23 cellular contexts compared by ENCODE assay signal in the genomic region with DNA sequence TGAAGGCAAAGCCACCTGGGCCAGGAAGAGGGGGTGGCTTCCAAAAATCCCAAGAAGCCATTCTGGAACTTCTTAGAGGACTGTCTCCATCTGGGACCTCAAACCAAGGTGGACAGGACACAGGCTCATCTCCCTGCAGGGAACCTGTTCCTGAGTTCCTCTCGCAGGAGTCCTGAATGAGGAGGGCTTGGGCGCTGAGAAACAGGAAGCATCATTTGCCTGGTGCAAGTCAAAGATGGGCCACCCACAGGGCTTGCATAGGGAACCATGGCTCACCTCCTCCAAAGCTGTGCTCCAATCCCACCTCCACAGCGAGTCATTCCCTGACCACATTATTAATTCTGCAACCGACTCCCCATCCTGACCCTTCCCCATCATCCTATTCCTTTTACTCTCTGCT.
"Had no signal": no experiment of that assay in that cellular context is flagged by ENCODE, and none has a peak within 500 bp of the region (broad histone marks: within the 10 kb centered on the region; RNA-seq: fewer than 3 reads in every experiment).

No MANE protein-coding gene starts in this region.

- ATAC-seq: gastroesophageal sphincter; left cardiac atrium; left ventricle myocardium superior; psoas muscle; right lobe of liver; stimulated activated memory B cell treated with anti-CD40 and anti-IgM and Interleukin-4, amounts not matched to agents 10 μg/mL and 1 μg/mL and 100 μg/mL, for 72 hours; stimulated activated naive CD8-positive, alpha-beta T cell treated with anti-CD3 and anti-CD28 coated beads, Interleukin-15, amount 100 ng/mL, for 72 hours had no signal

- H3K36me3 ChIP-seq: esophagus squamous epithelium, gastroesophageal sphincter, right lobe of liver, spleen, thoracic aorta, transverse colon had no signal

- H3K4me1 ChIP-seq: gastroesophageal sphincter, psoas muscle, right lobe of liver, spleen, transverse colon had no signal

- H3K27ac Mint-ChIP-seq: immature natural killer cell; nephron; stimulated activated memory B cell treated with anti-CD40 and anti-IgM and Interleukin-4, amounts not matched to agents 10 μg/mL and 1 μg/mL and 100 μg/mL, for 72 hours; stimulated activated naive CD8-positive, alpha-beta T cell treated with anti-CD3 and anti-CD28 coated beads, Interleukin-15, amount 100 ng/mL, for 72 hours had no signal

- H3K4me1 Mint-ChIP-seq: immature natural killer cell; naive B cell; stimulated activated memory B cell treated with anti-CD40 and anti-IgM and Interleukin-4, amounts not matched to agents 10 μg/mL and 1 μg/mL and 100 μg/mL, for 72 hours; stimulated activated naive CD8-positive, alpha-beta T cell treated with anti-CD3 and anti-CD28 coated beads, Interleukin-15, amount 100 ng/mL, for 72 hours had no signal

- H3K36me3 Mint-ChIP-seq: stimulated activated memory B cell treated with anti-CD40 and anti-IgM and Interleukin-4, amounts not matched to agents 10 μg/mL and 1 μg/mL and 100 μg/mL, for 72 hours had no signal

- DNase-seq: effector memory CD4-positive, alpha-beta T cell; esophagus squamous epithelium; foreskin fibroblast; immature natural killer cell; left cardiac atrium; left ventricle myocardium superior; mesenchymal stem cell; naive B cell; psoas muscle; retina; spleen; stimulated activated CD4-positive, alpha-beta T cell treated with anti-CD3 and anti-CD28 coated beads, Interleukin-15, amount 100 ng/mL, for 24 hours; stimulated activated CD4-positive, alpha-beta T cell treated with anti-CD3 and anti-CD28 coated beads, Interleukin-1b, Interleukin-23, amount 100 ng/mL, for 48 hours; stimulated activated CD4-positive, alpha-beta T cell treated with anti-CD3 and anti-CD28 coated beads, Interleukin-4, amount 100 ng/mL, for 24 hours; stimulated activated naive CD8-positive, alpha-beta T cell treated with anti-CD3 and anti-CD28 coated beads, Interleukin-15, amount 100 ng/mL, for 72 hours; transverse colon had no signal

- H3K4me3 ChIP-seq: coronary artery, esophagus squamous epithelium, gastroesophageal sphincter, lung, psoas muscle, right lobe of liver, spleen, thoracic aorta, transverse colon had no signal

- H3K27ac ChIP-seq: coronary artery, esophagus squamous epithelium, gastroesophageal sphincter, psoas muscle, right lobe of liver, spleen, thoracic aorta, transverse colon had no signal

- H3K4me3 Mint-ChIP-seq: immature natural killer cell; naive B cell; nephron; stimulated activated memory B cell treated with anti-CD40 and anti-IgM and Interleukin-4, amounts not matched to agents 10 μg/mL and 1 μg/mL and 100 μg/mL, for 72 hours; stimulated activated naive CD8-positive, alpha-beta T cell treated with anti-CD3 and anti-CD28 coated beads, Interleukin-15, amount 100 ng/mL, for 72 hours had no signal

- H3K27me3 ChIP-seq: right lobe of liver had no signal

- H3K9me3 ChIP-seq: right lobe of liver had no signal
